In genomic region chrX:40267334-40268118, GRCh38 we compare ENCODE assay signal across 8 cellular contexts.
DNase-seq lines count a peak whose midpoint lies in the region; ATAC-seq and TF ChIP-seq lines count a peak whose summit lies in the region.

No MANE protein-coding gene starts in this region.

- H3K27ac Mint-ChIP-seq in nephron = peak overlapping the region; percentile 56 to 92 (median 57)

- peaks cover 4% of the 10 kb centered on the region for H3K9me3 Mint-ChIP-seq in nephron

- peaks cover 33% of the 10 kb centered on the region for H3K4me1 Mint-ChIP-seq in nephron

- DNase-seq in NCI-H2171 (lab: John Stamatoyannopoulos, UW) = peak; percentile 29
- DNase-seq in dermis blood vessel endothelial cell = peak; percentile 10
- no peak for DNase-seq in NCI-H146 treated with DMSO at 0.1 percent for 48 hours (lab: John Stamatoyannopoulos, UW; ENCODE audit: unreplicated experiment)
- no peak for DNase-seq in globus pallidus (ENCODE audit: low spot score)
- no peak for DNase-seq in NCI-H1105 (lab: John Stamatoyannopoulos, UW)

- H3K4me3 ChIP-seq in GM12875 (ENCODE audit: low read depth, low read length) = peak overlapping the region; percentile 37

- TF ChIP-seq CTCF in GM12875 (IDR thresholded peaks at IDR 0.05; ENCODE audit: borderline replicate concordance, insufficient read depth, low read depth, low read length) (no peak), nephron (IDR thresholded peaks at IDR 0.05; ENCODE audit: unreplicated experiment in 3 of 3) (peak in 1 of 3 experiments; percentile 5)

- H3K36me3 Mint-ChIP-seq in nephron (ENCODE audit: low read depth) = no peaks in the 10 kb centered on the region

- peak overlapping the region; percentile 78 to 85 (median 83) for H3K4me3 Mint-ChIP-seq in nephron

- H3K27me3 Mint-ChIP-seq in nephron (ENCODE audit: low read depth) = peaks cover 8% of the 10 kb centered on the region

- ATAC-seq in HG02610 (IDR thresholded peaks at IDR 0.05; ENCODE audit: unreplicated experiment) = no peak

Comparison
In these comparisons a context has a peak if more than half of its experiments do, and no peak if none do; other contexts are left out.
1. DNase-seq: peak in NCI-H2171 (single experiment) and dermis blood vessel endothelial cell (single experiment); none in NCI-H146 treated with DMSO at 0.1 percent for 48 hours (single experiment), globus pallidus (single experiment) and NCI-H1105 (single experiment).